In genomic region chr17:8963017-8963416, GRCh38 we compare ENCODE assay signal across 17 cellular contexts. TPM values are rescaled to one million over a fixed set of nuclear protein-coding genes. Genes with fewer than 3 reads are reported as not detected.
DNase-seq lines count a peak whose midpoint lies in the region; ATAC-seq and TF ChIP-seq lines count a peak whose summit lies in the region.
"Had no signal": no experiment of that assay in that cellular context is flagged by ENCODE, and none has a peak within 500 bp of the region (broad histone marks: within the 10 kb centered on the region; RNA-seq: fewer than 3 reads in every experiment).

No MANE protein-coding gene starts in this region.

- no peak for ATAC-seq in activated CD8-positive, alpha-beta T cell treated with anti-CD3 and anti-CD28 coated beads for 36 hours
- no peak for ATAC-seq in memory B cell (ENCODE audit: low read depth)
- ATAC-seq: mucosa of descending colon, SK-N-SH treated with all-trans-retinoic acid at 6 μM for 48 hours had no signal

- no peaks in the 10 kb centered on the region for H3K36me3 ChIP-seq in CD8-positive, alpha-beta memory T cell (ENCODE audit: insufficient read depth, low read length)
- H3K36me3 ChIP-seq: ovary, Peyer's patch, tibial artery had no signal

- DNase-seq in CD14-positive monocyte (ENCODE audit: low spot score): no peak
- DNase-seq in CD8-positive, alpha-beta memory T cell: no peak
- no peak for DNase-seq in activated CD8-positive, alpha-beta T cell treated with anti-CD3 and anti-CD28 coated beads for 36 hours
- no peak for DNase-seq in memory B cell (ENCODE audit: low spot score in 2 of 2)
- no peak for DNase-seq in glutamatergic neuron
- DNase-seq in stimulated activated CD4-positive, alpha-beta T cell treated with anti-CD3 and anti-CD28 coated beads, Interleukin-15, amount 100 ng/mL, for 24 hours: no peak
- DNase-seq in NCI-H446 (lab: John Stamatoyannopoulos, UW): no peak
- DNase-seq: central memory CD4-positive, alpha-beta T cell; DMS79; mucosa of descending colon; NCI-H1092 treated with DMSO at 0.1 percent for 48 hours; NCI-H748 treated with DMSO at 0.1 percent for 48 hours; ovary; Peyer's patch; stimulated activated CD4-positive, alpha-beta T cell treated with anti-CD3 and anti-CD28 coated beads, Interleukin-4, amount 100 ng/mL, for 1 hour; tibial artery had no signal

- no peak for TF ChIP-seq CTCF in CD14-positive monocyte (IDR thresholded peaks at IDR 0.05)
- no peak for TF ChIP-seq CTCF in activated CD8-positive, alpha-beta T cell treated with anti-CD3 and anti-CD28 coated beads for 36 hours (IDR thresholded peaks at IDR 0.05)
- no peak for TF ChIP-seq CTCF in glutamatergic neuron (IDR thresholded peaks at IDR 0.05; ENCODE audit: partially characterized antibody, unreplicated experiment)

- H3K4me3 Mint-ChIP-seq in CD14-positive monocyte (peak overlapping the region; percentile 100), memory B cell (peak overlapping the region; percentile 68), glutamatergic neuron (ENCODE audit: unreplicated experiment) (no peak overlapping the region)
- peak overlapping the region; percentile 89 to 100 (median 99) for H3K4me3 Mint-ChIP-seq in CD8-positive, alpha-beta memory T cell
- peak overlapping the region; percentile 97 for H3K4me3 Mint-ChIP-seq in activated CD8-positive, alpha-beta T cell treated with anti-CD3 and anti-CD28 coated beads for 36 hours

- H3K27me3 Mint-ChIP-seq in CD14-positive monocyte (ENCODE audit: low read depth in 3 of 3): peaks cover 0 to 3% (median 2%) of the 10 kb centered on the region in 3 donors
- peaks cover 0 to 2% of the 10 kb centered on the region in 2 donors for H3K27me3 Mint-ChIP-seq in CD8-positive, alpha-beta memory T cell
- no peaks in the 10 kb centered on the region for H3K27me3 Mint-ChIP-seq in activated CD8-positive, alpha-beta T cell treated with anti-CD3 and anti-CD28 coated beads for 36 hours
- H3K27me3 Mint-ChIP-seq in memory B cell: no peaks in the 10 kb centered on the region
- peaks cover 12% of the 10 kb centered on the region for H3K27me3 Mint-ChIP-seq in glutamatergic neuron (ENCODE audit: unreplicated experiment)

- H3K27ac Mint-ChIP-seq in CD14-positive monocyte (peak overlapping the region in 6 of 7 donors; percentile 71 to 98 (median 91)), memory B cell (peak overlapping the region; percentile 17), glutamatergic neuron (ENCODE audit: unreplicated experiment) (no peak overlapping the region)
- peak overlapping the region; percentile 84 to 98 (median 96) for H3K27ac Mint-ChIP-seq in CD8-positive, alpha-beta memory T cell
- H3K27ac Mint-ChIP-seq in activated CD8-positive, alpha-beta T cell treated with anti-CD3 and anti-CD28 coated beads for 36 hours: peak overlapping the region; percentile 100

- peaks cover 80% of the 10 kb centered on the region for H3K4me1 Mint-ChIP-seq in CD14-positive monocyte
- peaks cover 64 to 76% (median 69%) of the 10 kb centered on the region in 3 donors for H3K4me1 Mint-ChIP-seq in CD8-positive, alpha-beta memory T cell
- H3K4me1 Mint-ChIP-seq in activated CD8-positive, alpha-beta T cell treated with anti-CD3 and anti-CD28 coated beads for 36 hours (ENCODE audit: low read depth): peaks cover 71% of the 10 kb centered on the region
- H3K4me1 Mint-ChIP-seq in memory B cell: peaks cover 56% of the 10 kb centered on the region
- H3K4me1 Mint-ChIP-seq in glutamatergic neuron (ENCODE audit: low read depth, unreplicated experiment): no peaks in the 10 kb centered on the region

- POLR2A ChIA-PET in CD8-positive, alpha-beta memory T cell (lab: Charles Lee): interaction anchor here (1.3 to 3.7 kb wide), 2 partner anchors 9 to 21 kb away, joined by 3 to 44 read pairs; no protein-coding TSS in a partner anchor
- POLR2A ChIA-PET in activated CD8-positive, alpha-beta T cell treated with anti-CD3 and anti-CD28 coated beads for 36 hours (lab: Charles Lee): interaction anchor here (1.2 to 20.0 kb wide), 4 partner anchors 9 to 62 kb away, joined by 3 to 333 read pairs (median 10); no protein-coding TSS in a partner anchor

- H3K4me3 ChIP-seq in CD8-positive, alpha-beta memory T cell (ENCODE audit: low read length): peak overlapping the region; percentile 77
- H3K4me3 ChIP-seq: mucosa of descending colon, ovary, tibial artery had no signal

- no peaks in the 10 kb centered on the region for H3K9me3 ChIP-seq in CD8-positive, alpha-beta memory T cell (ENCODE audit: low read length)
- H3K9me3 ChIP-seq: mucosa of descending colon, ovary, Peyer's patch, tibial artery had no signal

- intact Hi-C loops in CD14-positive monocyte (cut with micrococcal nuclease): no loop called here
- intact Hi-C loops in activated CD8-positive, alpha-beta T cell treated with anti-CD3 and anti-CD28 coated beads for 36 hours (cut with micrococcal nuclease): loop anchor here (5.0 kb wide), 1 partner anchor 36 kb away; no protein-coding TSS in a partner anchor

- no peaks in the 10 kb centered on the region for H3K27me3 ChIP-seq in CD8-positive, alpha-beta memory T cell (ENCODE audit: insufficient read depth, low read length, poor library complexity, severe bottlenecking)
- H3K27me3 ChIP-seq: ovary had no signal

- no peak overlapping the region for H3K27ac ChIP-seq in CD8-positive, alpha-beta memory T cell (ENCODE audit: low read depth, low read length)
- H3K27ac ChIP-seq: ovary, tibial artery had no signal

- peaks cover 69% of the 10 kb centered on the region for H3K4me1 ChIP-seq in CD8-positive, alpha-beta memory T cell (ENCODE audit: insufficient read depth, low read length)

- H3K36me3 Mint-ChIP-seq in CD14-positive monocyte (peaks cover 60 to 72% of the 10 kb centered on the region in 2 donors), memory B cell (peaks cover 35% of the 10 kb centered on the region), glutamatergic neuron (ENCODE audit: unreplicated experiment) (peaks cover 9% of the 10 kb centered on the region)
- H3K36me3 Mint-ChIP-seq in CD8-positive, alpha-beta memory T cell: peaks cover 15 to 50% (median 24%) of the 10 kb centered on the region in 3 donors
- peaks cover 55% of the 10 kb centered on the region for H3K36me3 Mint-ChIP-seq in activated CD8-positive, alpha-beta T cell treated with anti-CD3 and anti-CD28 coated beads for 36 hours (ENCODE audit: low read depth)

- CTCF ChIA-PET in CD8-positive, alpha-beta memory T cell (lab: Charles Lee): interaction anchor here (1.1 to 4.5 kb wide), 8 partner anchors 9 to 68 kb away, joined by 3 to 26 read pairs (median 4); no protein-coding TSS in a partner anchor
- CTCF ChIA-PET in activated CD8-positive, alpha-beta T cell treated with anti-CD3 and anti-CD28 coated beads for 36 hours (lab: Charles Lee): interaction anchor here (1.2 to 3.2 kb wide), 4 partner anchors 14 to 68 kb away, joined by 5 to 15 read pairs (median 8); no protein-coding TSS in a partner anchor

- H3K9me3 Mint-ChIP-seq in CD14-positive monocyte: peaks cover 0 to 2% (median 0%) of the 10 kb centered on the region in 7 donors
- peaks cover 0 to 3% (median 2%) of the 10 kb centered on the region in 5 donors for H3K9me3 Mint-ChIP-seq in CD8-positive, alpha-beta memory T cell
- peaks cover 6% of the 10 kb centered on the region for H3K9me3 Mint-ChIP-seq in activated CD8-positive, alpha-beta T cell treated with anti-CD3 and anti-CD28 coated beads for 36 hours
- H3K9me3 Mint-ChIP-seq in memory B cell: peaks cover 7% of the 10 kb centered on the region
- peaks cover 4% of the 10 kb centered on the region for H3K9me3 Mint-ChIP-seq in glutamatergic neuron (ENCODE audit: unreplicated experiment)

RNA-seq across cellular contexts. Expression of gene PIK3R5, which starts 2.5 kb away (rescaled TPM):
- polyA plus RNA-seq in CD14-positive monocyte: 10 to 100 TPM; 32.1 to 47.5 TPM
- total RNA-seq in CD8-positive, alpha-beta memory T cell: 10 to 100 TPM; 28.6 to 30.2 TPM
- polyA plus RNA-seq in CD8-positive, alpha-beta memory T cell: 71.6 TPM
- 10 to 100 TPM; 46.7 to 50.4 TPM for total RNA-seq in activated CD8-positive, alpha-beta T cell treated with anti-CD3 and anti-CD28 coated beads for 36 hours
- not detected for total RNA-seq in glutamatergic neuron (ENCODE audit: unreplicated experiment)

RNA-seq across cellular contexts. Expression of gene NTN1, which starts 58.3 kb away (rescaled TPM):
- under 1 TPM in 1 of 2 donors, not detected in 1; 0.03 TPM for polyA plus RNA-seq in CD14-positive monocyte
- total RNA-seq in CD8-positive, alpha-beta memory T cell: under 1 TPM; 0.24 to 0.33 TPM
- polyA plus RNA-seq in CD8-positive, alpha-beta memory T cell: not detected
- 1 to 10 TPM; 1.2 to 1.3 TPM for total RNA-seq in activated CD8-positive, alpha-beta T cell treated with anti-CD3 and anti-CD28 coated beads for 36 hours
- total RNA-seq in glutamatergic neuron (ENCODE audit: unreplicated experiment): 0.76 TPM

Comparison
In these comparisons a context has a peak if more than half of its experiments do, and no peak if none do; other contexts are left out.
1. RNA of gene PIK3R5, which starts 2.5 kb away (total RNA-seq): 46.7 to 50.4 TPM in activated CD8-positive, alpha-beta T cell treated with anti-CD3 and anti-CD28 coated beads for 36 hours and 28.6 to 30.2 TPM in CD8-positive, alpha-beta memory T cell; not detected in glutamatergic neuron (single experiment); every median in the first group is over 10 times any median in the second.